Comparison of ENCODE assay signal across 29 cellular contexts in the genomic region with DNA sequence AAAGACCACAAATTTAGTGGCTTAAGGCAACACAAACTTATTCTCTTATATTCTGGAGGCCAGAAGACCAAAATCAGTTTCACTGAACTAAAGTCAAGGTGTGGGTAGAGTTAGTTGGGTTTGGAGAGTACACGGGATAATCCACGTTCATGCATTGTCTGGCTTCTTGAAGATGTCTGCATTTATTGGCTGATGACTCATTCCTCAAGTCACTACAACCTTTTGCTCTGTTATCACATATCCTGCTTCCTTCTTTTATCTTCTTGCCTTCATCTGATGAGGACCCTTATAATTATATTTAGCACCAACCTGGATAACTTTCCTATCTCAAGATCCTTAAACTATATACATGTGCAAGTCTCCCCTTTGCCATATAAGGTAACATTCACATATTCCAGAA.
A peak's percentile ranks its signal among the peaks of the same experiment; 100 is the strongest.
DNase-seq lines count a peak whose midpoint lies in the region; ATAC-seq, FAIRE-seq and TF ChIP-seq lines count a peak whose summit lies in the region.
"Had no signal": no experiment of that assay in that cellular context is flagged by ENCODE, and none has a peak within 500 bp of the region (broad histone marks: within the 10 kb centered on the region; RNA-seq: fewer than 3 reads in every experiment).

No MANE protein-coding gene starts in this region.

- H3K27ac Mint-ChIP-seq in MCF 10A (ENCODE audit: low read depth, unreplicated experiment): no peak overlapping the region
- H3K27ac Mint-ChIP-seq: activated CD4-positive, alpha-beta T cell treated with anti-CD3 and anti-CD28 coated beads, Interleukin-2, amount 10 ng/mL, durations not matched to agents 24 days and 14 days; progenitor cell of endocrine pancreas; stimulated activated memory B cell treated with anti-CD40 and anti-IgM and Interleukin-4, amounts not matched to agents 10 μg/mL and 1 μg/mL and 100 μg/mL, for 72 hours; T-helper 2 cell treated with Interferon-gamma antibody and Interleukin-4, amounts not matched to agents 5 μg/mL and 100 μg/mL, for 36 hours had no signal

- no peaks in the 10 kb centered on the region for H3K27me3 Mint-ChIP-seq in MCF 10A (ENCODE audit: insufficient read depth, unreplicated experiment)
- H3K27me3 Mint-ChIP-seq: activated CD4-positive, alpha-beta T cell treated with anti-CD3 and anti-CD28 coated beads, Interleukin-2, amount 10 ng/mL, durations not matched to agents 24 days and 14 days; progenitor cell of endocrine pancreas; stimulated activated memory B cell treated with anti-CD40 and anti-IgM and Interleukin-4, amounts not matched to agents 10 μg/mL and 1 μg/mL and 100 μg/mL, for 72 hours had no signal

- no peaks in the 10 kb centered on the region for H3K36me3 ChIP-seq in breast epithelium
- H3K36me3 ChIP-seq in brain microvascular endothelial cell (replicated peaks): no peaks in the 10 kb centered on the region
- H3K36me3 ChIP-seq: BLaER1, heart left ventricle, neutrophil, upper lobe of left lung had no signal

- no peaks in the 10 kb centered on the region for H3K27me3 ChIP-seq in breast epithelium
- H3K27me3 ChIP-seq in brain microvascular endothelial cell (replicated peaks): no peaks in the 10 kb centered on the region
- H3K27me3 ChIP-seq: BLaER1, heart left ventricle, neutrophil, upper lobe of left lung had no signal

- in situ Hi-C loops in brain microvascular endothelial cell (cut with HindIII; ENCODE audit: low pct_ligation_motif_present, low sequenced_read_pairs): loop anchor here (25.0 kb wide), 1 partner anchor 588 kb away; the partner anchor contains the start of gene FSTL5

- ATAC-seq in GM21367 (IDR thresholded peaks at IDR 0.05; ENCODE audit: unreplicated experiment): no peak
- ATAC-seq in GM21786 (IDR thresholded peaks at IDR 0.05; ENCODE audit: unreplicated experiment): no peak
- ATAC-seq: heart left ventricle; HepG2; sciatic nerve; stimulated activated memory B cell treated with anti-CD40 and anti-IgM and Interleukin-4, amounts not matched to agents 10 μg/mL and 1 μg/mL and 100 μg/mL, for 72 hours had no signal

- H3K4me1 ChIP-seq in breast epithelium: no peaks in the 10 kb centered on the region
- H3K4me1 ChIP-seq: BLaER1, heart left ventricle, upper lobe of left lung had no signal

- BruUV-seq in MCF 10A (replicated peaks; lab: Mats Ljungman, UMichigan): no TSS peak

- intact Hi-C loops in MCF 10A (cut with micrococcal nuclease) (loop anchor here (5.0 kb wide), 1 partner anchor 363 kb away; no protein-coding TSS in a partner anchor), breast epithelium (cut with DNase I; ENCODE audit: low total_unique reads) (no loop called here)

- no peaks in the 10 kb centered on the region for H3K9me3 ChIP-seq in breast epithelium
- H3K9me3 ChIP-seq: BLaER1, neutrophil, upper lobe of left lung had no signal

- no peak for TF ChIP-seq POLR2A in breast epithelium (IDR thresholded peaks at IDR 0.05)
- no peak for TF ChIP-seq POLR2A in NB4 (IDR thresholded peaks at IDR 0.05; ENCODE audit: extremely low read depth, insufficient read length)

- peaks cover 5% of the 10 kb centered on the region for H3K9me3 Mint-ChIP-seq in MCF 10A (ENCODE audit: unreplicated experiment)

- no peak for FAIRE-seq in urothelium cell line (lab: Jason Lieb, UNC)
- FAIRE-seq: HepG2 had no signal

- CTCF ChIA-PET in MCF 10A (lab: Yijun Ruan, JAX): interaction anchor here (1.0 kb wide), 1 partner anchor 9 kb away, joined by 3 read pairs; no protein-coding TSS in a partner anchor

- TF ChIP-seq CTCF in MCF 10A (IDR thresholded peaks at IDR 0.05; ENCODE audit: unreplicated experiment) (no peak), breast epithelium (IDR thresholded peaks at IDR 0.05) (no peak), NB4 (IDR thresholded peaks at IDR 0.05; ENCODE audit: low read depth, low read length) (no peak), brain microvascular endothelial cell (IDR thresholded peaks at IDR 0.05; ENCODE audit: low read depth, low read length, missing control alignments) (no peak)

- no peaks in the 10 kb centered on the region for H3K36me3 Mint-ChIP-seq in MCF 10A (ENCODE audit: insufficient read depth, unreplicated experiment)
- H3K36me3 Mint-ChIP-seq: stimulated activated memory B cell treated with anti-CD40 and anti-IgM and Interleukin-4, amounts not matched to agents 10 μg/mL and 1 μg/mL and 100 μg/mL, for 72 hours had no signal

- no peak overlapping the region for H3K27ac ChIP-seq in breast epithelium
- no peak overlapping the region for H3K27ac ChIP-seq in brain microvascular endothelial cell
- H3K27ac ChIP-seq: BLaER1, heart left ventricle, HL-60, neutrophil, upper lobe of left lung, WERI-Rb-1 had no signal

- POLR2A ChIA-PET in MCF 10A (lab: Yijun Ruan, JAX): no interaction called here

- H3K4me3 Mint-ChIP-seq in MCF 10A (ENCODE audit: unreplicated experiment): no peak overlapping the region
- H3K4me3 Mint-ChIP-seq: activated CD4-positive, alpha-beta T cell treated with anti-CD3 and anti-CD28 coated beads, Interleukin-2, amount 10 ng/mL, durations not matched to agents 24 days and 14 days; stimulated activated memory B cell treated with anti-CD40 and anti-IgM and Interleukin-4, amounts not matched to agents 10 μg/mL and 1 μg/mL and 100 μg/mL, for 72 hours; T-helper 2 cell treated with Interferon-gamma antibody and Interleukin-4, amounts not matched to agents 5 μg/mL and 100 μg/mL, for 36 hours had no signal

- H3K4me3 ChIP-seq in breast epithelium: no peak overlapping the region
- H3K4me3 ChIP-seq in NB4 (ENCODE audit: low read depth, low read length): no peak overlapping the region
- H3K4me3 ChIP-seq in brain microvascular endothelial cell (ENCODE audit: low read depth, low read length): no peak overlapping the region
- H3K4me3 ChIP-seq: BLaER1, heart left ventricle, upper lobe of left lung had no signal

- peaks cover 6% of the 10 kb centered on the region for H3K4me1 Mint-ChIP-seq in MCF 10A (ENCODE audit: insufficient read depth, unreplicated experiment)
- H3K4me1 Mint-ChIP-seq: activated CD4-positive, alpha-beta T cell treated with anti-CD3 and anti-CD28 coated beads, Interleukin-2, amount 10 ng/mL, durations not matched to agents 24 days and 14 days; stimulated activated memory B cell treated with anti-CD40 and anti-IgM and Interleukin-4, amounts not matched to agents 10 μg/mL and 1 μg/mL and 100 μg/mL, for 72 hours had no signal

- peak; percentile 9 for DNase-seq in MCF 10A (ENCODE audit: unreplicated experiment)
- DNase-seq in breast epithelium (ENCODE audit: low spot score in 2 of 2): no peak
- DNase-seq in NB4 (ENCODE audit: low read depth): peak; percentile 15
- peak; percentile 6 for DNase-seq in brain microvascular endothelial cell
- peak; percentile 20 for DNase-seq in urothelium cell line (ENCODE audit: low spot score)
- no peak for DNase-seq in kidney tubule cell (ENCODE audit: low spot score)
- DNase-seq: activated CD4-positive, alpha-beta T cell treated with anti-CD3 and anti-CD28 coated beads, Interleukin-2, amount 10 ng/mL, durations not matched to agents 24 days and 14 days; activated gamma-delta T cell treated with Interleukin-2 at 50 U/mL for 16 hours; activated T-cell treated with anti-CD3 and anti-CD28 coated beads, Interleukin-2, amount 50 U/mL, for 1 hour; COR-L47; GF-D8; heart left ventricle; NCI-H1417; NCI-H2029 treated with DMSO at 0.1 percent for 48 hours; NCI-H2227 treated with DMSO at 0.1 percent for 48 hours; stimulated activated CD4-positive, alpha-beta T cell treated with anti-CD3 and anti-CD28 coated beads, Interleukin-4, amount 100 ng/mL, for 4 hours; substantia nigra; upper lobe of left lung; WERI-Rb-1 had no signal

Comparison
In these comparisons a context has a peak if more than half of its experiments do, and no peak if none do; other contexts are left out.
1. DNase-seq: peak in MCF 10A (single experiment), NB4 (single experiment), brain microvascular endothelial cell (single experiment) and urothelium cell line (single experiment); none in breast epithelium (0 of 2) and kidney tubule cell (single experiment).